15 cellular contexts compared by ENCODE assay signal in the genomic region with DNA sequence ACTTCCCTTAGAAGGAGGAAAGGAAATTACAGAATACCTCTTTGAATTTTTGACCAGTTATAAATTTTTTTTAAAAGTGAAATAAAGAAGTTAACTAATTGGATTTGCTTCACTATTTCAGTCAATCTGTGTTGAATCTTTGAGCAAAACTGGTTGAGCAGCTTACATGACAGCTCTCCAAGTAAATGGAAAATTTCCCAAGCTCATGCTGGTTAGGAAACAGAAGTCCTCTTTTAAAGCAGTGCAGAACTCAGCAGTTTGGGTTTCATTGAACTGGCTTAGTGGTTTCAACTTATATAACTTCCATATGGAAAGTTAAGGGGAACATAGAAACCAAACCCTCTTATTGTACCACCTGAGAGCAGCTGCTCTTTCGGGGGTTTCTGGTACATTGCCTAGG.
A peak's percentile ranks its signal among the peaks of the same experiment; 100 is the strongest.
DNase-seq lines count a peak whose midpoint lies in the region; TF ChIP-seq lines count a peak whose summit lies in the region.
"Had no signal": no experiment of that assay in that cellular context is flagged by ENCODE, and none has a peak within 500 bp of the region (broad histone marks: within the 10 kb centered on the region; RNA-seq: fewer than 3 reads in every experiment).

No MANE protein-coding gene starts in this region.

- H3K4me3 Mint-ChIP-seq in T-helper 2 cell treated with Interferon-gamma antibody and Interleukin-4, amounts not matched to agents 5 μg/mL and 100 μg/mL, for 36 hours = no peak overlapping the region
- H3K4me3 Mint-ChIP-seq: CD8-positive, alpha-beta memory T cell; IgD-negative memory B cell had no signal

- DNase-seq in DMS53 (lab: John Stamatoyannopoulos, UW) (peak; percentile 21), DMS53 treated with DMSO at 0.1 percent for 48 hours (lab: John Stamatoyannopoulos, UW; ENCODE audit: unreplicated experiment) (no peak), dorsolateral prefrontal cortex (no peak), DMS 273 (lab: John Stamatoyannopoulos, UW; ENCODE audit: unreplicated experiment) (no peak), ecto neural progenitor cell (ENCODE audit: low spot score) (no peak)
- DNase-seq in activated effector memory CD4-positive, alpha-beta T cell treated with Interleukin-2 at 50 U/mL for 16 hours = no peak
- DNase-seq in T-helper 2 cell treated with Interferon-gamma antibody and Interleukin-4, amounts not matched to agents 5 μg/mL and 100 μg/mL, for 36 hours (ENCODE audit: low spot score) = no peak
- DNase-seq: Caco-2; CD8-positive, alpha-beta memory T cell; DMS79 had no signal

- H3K9me3 Mint-ChIP-seq in T-helper 2 cell treated with Interferon-gamma antibody and Interleukin-4, amounts not matched to agents 5 μg/mL and 100 μg/mL, for 36 hours = no peaks in the 10 kb centered on the region

- intact Hi-C loops in dorsolateral prefrontal cortex (cut with DNase I) = no loop called here

- no peaks in the 10 kb centered on the region for H3K36me3 Mint-ChIP-seq in T-helper 2 cell treated with Interferon-gamma antibody and Interleukin-4, amounts not matched to agents 5 μg/mL and 100 μg/mL, for 36 hours (ENCODE audit: low read depth)
- H3K36me3 Mint-ChIP-seq: CD8-positive, alpha-beta memory T cell had no signal

- H3K27ac Mint-ChIP-seq in T-helper 2 cell treated with Interferon-gamma antibody and Interleukin-4, amounts not matched to agents 5 μg/mL and 100 μg/mL, for 36 hours = no peak overlapping the region
- H3K27ac Mint-ChIP-seq: CD8-positive, alpha-beta memory T cell; IgD-negative memory B cell had no signal

- H3K4me3 ChIP-seq in dorsolateral prefrontal cortex = peak overlapping the region in 2 of 59 donors; percentile 3 to 22
- H3K4me3 ChIP-seq: BLaER1, HAP-1 had no signal

- H3K27me3 ChIP-seq in dorsolateral prefrontal cortex = no peaks in the 10 kb centered on the region
- H3K27me3 ChIP-seq in layer of hippocampus (ENCODE audit: control insufficient read depth, insufficient read depth, low read length) = no peaks in the 10 kb centered on the region
- H3K27me3 ChIP-seq: BLaER1 had no signal

- H3K4me1 Mint-ChIP-seq in T-helper 2 cell treated with Interferon-gamma antibody and Interleukin-4, amounts not matched to agents 5 μg/mL and 100 μg/mL, for 36 hours (ENCODE audit: low read depth) = no peaks in the 10 kb centered on the region
- H3K4me1 Mint-ChIP-seq: CD8-positive, alpha-beta memory T cell; IgD-negative memory B cell had no signal

- H3K27ac ChIP-seq in dorsolateral prefrontal cortex = peak overlapping the region in 31 of 59 donors; percentile 5 to 94 (median 47)
- H3K27ac ChIP-seq in layer of hippocampus (ENCODE audit: low read depth, low read length) = peak overlapping the region; percentile 9
- H3K27ac ChIP-seq: 22Rv1, BLaER1 had no signal

- TF ChIP-seq CTCF in dorsolateral prefrontal cortex (IDR thresholded peaks at IDR 0.05 in 54 of 56, conservative IDR thresholded peaks at IDR 0.05 in 2 of 56; ENCODE audit: low read depth in 1 of 56, partially characterized antibody in 56 of 56) = no peak

- H3K27me3 Mint-ChIP-seq in T-helper 2 cell treated with Interferon-gamma antibody and Interleukin-4, amounts not matched to agents 5 μg/mL and 100 μg/mL, for 36 hours (ENCODE audit: low read depth) = no peaks in the 10 kb centered on the region
